ENCODE assay signal across 22 cellular contexts in genomic region chr2:166661391-166661790, GRCh38.
"Had no signal": no experiment of that assay in that cellular context is flagged by ENCODE, and none has a peak within 500 bp of the region (broad histone marks: within the 10 kb centered on the region; RNA-seq: fewer than 3 reads in every experiment).

No MANE protein-coding gene starts in this region.

- DNase-seq: IMR-90, Karpas-422, KG1, MG63, NCI-H1092, NCI-H1105 treated with DMSO at 0.1 percent for 48 hours, NCI-H1417 treated with DMSO at 0.1 percent for 48 hours, NCI-H146, NCI-H1694 treated with DMSO at 0.1 percent for 48 hours, NCI-H1930, NCI-H2081, NCI-H2171, NCI-H226, NCI-H446, NCI-H510A, NCI-H524 treated with DMSO at 0.1 percent for 48 hours, NCI-H69, NCI-H774, RPMI8226, SHP77 treated with DMSO at 0.1 percent for 48 hours, SJCRH30 had no signal

- H3K27ac ChIP-seq: SJCRH30 had no signal

- H3K9me3 ChIP-seq: MG63, SJCRH30 had no signal

- H3K36me3 ChIP-seq: MG63, SJCRH30 had no signal

- H3K27me3 ChIP-seq: MG63, SJCRH30 had no signal

- H3K4me3 ChIP-seq: MG63, SJCRH30 had no signal

- ATAC-seq: HepG2 had no signal
